1 cellular context compared by ENCODE assay signal in the genomic region with DNA sequence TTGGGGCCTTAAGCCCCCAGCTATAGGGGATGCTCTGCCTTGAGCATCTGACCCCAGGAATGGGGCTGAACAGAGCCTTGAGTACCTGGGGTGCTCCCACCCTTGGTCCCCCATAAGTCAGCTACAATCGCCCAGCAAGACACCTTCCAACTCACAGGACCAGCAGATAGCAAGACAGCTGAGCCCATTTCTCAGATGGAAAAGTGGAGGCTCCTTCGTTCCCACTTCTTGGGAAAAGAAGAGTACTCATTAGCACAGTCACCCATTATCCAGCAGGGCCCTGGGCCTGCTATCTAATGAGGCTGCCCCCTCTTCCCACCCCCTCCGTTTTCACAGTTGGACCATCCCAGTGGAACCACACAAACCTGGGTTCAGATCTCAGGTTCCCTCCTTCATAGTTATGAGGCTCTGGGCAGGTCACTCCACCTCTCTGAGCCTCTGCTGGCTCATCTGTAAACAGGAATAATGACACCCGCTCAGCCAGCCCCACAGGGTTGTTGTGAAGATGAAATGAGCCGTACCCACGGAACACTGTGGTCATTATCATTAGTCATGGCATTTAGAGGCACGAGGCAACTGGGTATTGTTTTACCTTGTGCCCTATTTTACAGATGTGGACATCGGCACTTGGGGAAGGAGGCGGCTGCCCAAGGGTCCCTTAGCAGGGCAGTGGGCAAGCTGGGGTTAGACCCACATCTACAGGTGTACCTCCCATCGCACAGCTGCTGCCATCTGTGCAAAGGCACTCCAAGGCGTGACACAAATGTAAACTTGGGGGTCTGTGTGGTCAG.
TF ChIP-seq lines count a peak whose summit lies in the region.

No MANE protein-coding gene starts in this region.

TF ChIP-seq in HepG2, 621 proteins besides CTCF, POLR2A, EP300 and RAD21:
- TF ChIP-seq SETDB1 (CRISPR knock-in tag; IDR thresholded peaks at IDR 0.05; ENCODE audit: borderline replicate concordance) (0 out of 2 replicates have a peak, but pooled peaks have one; percentile 34), ZNF207 (IDR thresholded peaks at IDR 0.05; ENCODE audit: borderline replicate concordance) (no peak), ZNF251 (CRISPR knock-in tag; IDR thresholded peaks at IDR 0.05) (no peak), ZMYM3 (CRISPR knock-in tag; IDR thresholded peaks at IDR 0.05) (peak; percentile 76), EEA1 (CRISPR knock-in tag; IDR thresholded peaks at IDR 0.05; ENCODE audit: borderline replicate concordance) (no peak), ZNF629 (CRISPR knock-in tag; conservative IDR thresholded peaks at IDR 0.05) (peak; percentile 95)
